ENCODE assay signal across 9 cellular contexts in genomic region chr9:125749951-125750655, GRCh38. TPM values are rescaled to one million over a fixed set of nuclear protein-coding genes. Genes with fewer than 3 reads are reported as not detected.
DNase-seq lines count a peak whose midpoint lies in the region; ATAC-seq and TF ChIP-seq lines count a peak whose summit lies in the region.
"Had no signal": no experiment of that assay in that cellular context is flagged by ENCODE, and none has a peak within 500 bp of the region (broad histone marks: within the 10 kb centered on the region; RNA-seq: fewer than 3 reads in every experiment).

No MANE protein-coding gene starts in this region.

- peaks cover 25% of the 10 kb centered on the region for H3K4me1 ChIP-seq in osteoblast (ENCODE audit: insufficient read depth, low read length)

- no peak for ATAC-seq in HG03108 (IDR thresholded peaks at IDR 0.05; ENCODE audit: unreplicated experiment)
- ATAC-seq in GM19351 (IDR thresholded peaks at IDR 0.05; ENCODE audit: unreplicated experiment), result no peak

- TF ChIP-seq CTCF in GM12865 (IDR thresholded peaks at IDR 0.05; ENCODE audit: insufficient read depth, low read depth, low read length, missing control alignments) (no peak), osteoblast (IDR thresholded peaks at IDR 0.05; ENCODE audit: extremely low read depth, low read depth, low read length) (no peak)

- no peak overlapping the region for H2AFZ ChIP-seq in osteoblast (ENCODE audit: low read length)

- DNase-seq in GM12865 (ENCODE audit: low read depth) (no peak), NCI-H82 treated with DMSO at 0.1 percent for 48 hours (lab: John Stamatoyannopoulos, UW; ENCODE audit: unreplicated experiment) (peak; percentile 49), epithelial cell of prostate (ENCODE audit: low read depth, low spot score) (no peak), osteoblast (ENCODE audit: insufficient read length, low spot score, missing footprints) (peak; percentile 53), NCI-H774 (lab: John Stamatoyannopoulos, UW) (no peak), MG63 (no peak)
- DNase-seq: activated CD8-positive, alpha-beta memory T cell treated with anti-CD3 and anti-CD28 coated beads, Interleukin-2, amount 50 U/mL, for 4 hours had no signal

- peaks cover 77% of the 10 kb centered on the region for H3K79me2 ChIP-seq in osteoblast (ENCODE audit: insufficient read depth, low read length)

- H3K27ac ChIP-seq in epithelial cell of prostate (peak overlapping the region; percentile 73), osteoblast (ENCODE audit: low read depth, low read length) (peak overlapping the region; percentile 66)

- H3K36me3 ChIP-seq in osteoblast (ENCODE audit: insufficient read depth, low read length), result peaks cover 4% of the 10 kb centered on the region
- H3K36me3 ChIP-seq in MG63, result peaks cover 3% of the 10 kb centered on the region; the same call in 1 of the 2 replicates

- H3K27me3 ChIP-seq in osteoblast (ENCODE audit: insufficient read depth, low read length) (no peaks in the 10 kb centered on the region), MG63 (no peaks in the 10 kb centered on the region)

- H3K9me3 ChIP-seq in osteoblast (ENCODE audit: low read depth, low read length), result no peaks in the 10 kb centered on the region
- no peaks in the 10 kb centered on the region for H3K9me3 ChIP-seq in MG63

- H4K20me1 ChIP-seq in osteoblast (ENCODE audit: insufficient read depth, low read length), result no peaks in the 10 kb centered on the region

- H3K4me3 ChIP-seq in GM12865 (ENCODE audit: low read depth, low read length) (peak overlapping the region; percentile 89), osteoblast (ENCODE audit: insufficient read depth, low read length) (peak overlapping the region; percentile 95), MG63 (no peak overlapping the region)

- H3K4me2 ChIP-seq in osteoblast (ENCODE audit: insufficient read depth, low read length), result peak overlapping the region; percentile 92

RNA-seq across cellular contexts. Expression of gene PBX3, which starts 2.9 kb away (rescaled TPM):
- 34.7 and 38.0 TPM in 2 replicates for total RNA-seq in osteoblast
- total RNA-seq in MG63 (2014; rRNA removed; shearing (Covaris generic); ENCODE audit: low replicate concordance), result 12.4 and 18.7 TPM in 2 replicates

RNA-seq across cellular contexts. Expression of gene MAPKAP1, which starts 43.1 kb away (rescaled TPM):
- total RNA-seq in osteoblast, result 72.4 and 75.4 TPM in 2 replicates
- total RNA-seq in MG63 (2014; rRNA removed; shearing (Covaris generic); ENCODE audit: low replicate concordance), result 82.7 and 91.7 TPM in 2 replicates

Comparison
In these comparisons a context has a peak if more than half of its experiments do, and no peak if none do; other contexts are left out.
1. DNase-seq: peak in NCI-H82 treated with DMSO at 0.1 percent for 48 hours (single experiment) and osteoblast (single experiment); none in GM12865 (single experiment), epithelial cell of prostate (single experiment), NCI-H774 (single experiment) and MG63 (single experiment).